In genomic region chr5:73318308-73318719, GRCh38 we compare ENCODE assay signal across 33 cellular contexts.
DNase-seq lines count a peak whose midpoint lies in the region; ATAC-seq, FAIRE-seq and TF ChIP-seq lines count a peak whose summit lies in the region.
"Had no signal": no experiment of that assay in that cellular context is flagged by ENCODE, and none has a peak within 500 bp of the region (broad histone marks: within the 10 kb centered on the region; RNA-seq: fewer than 3 reads in every experiment).

No MANE protein-coding gene starts in this region.

- POLR2A ChIA-PET in MCF 10A (lab: Yijun Ruan, JAX), result no interaction called here

- no TSS peak for BruUV-seq in MCF 10A (replicated peaks; lab: Mats Ljungman, UMichigan)

- FAIRE-seq in HTR-8/SVneo (lab: Jason Lieb, UNC), result no peak
- FAIRE-seq: D721Med, GM12892, urothelium cell line had no signal

- CTCF ChIA-PET in MCF 10A (lab: Yijun Ruan, JAX), result interaction anchor here (1.0 to 2.0 kb wide), 3 partner anchors 10 to 133 kb away, joined by 3 to 6 read pairs (median 5); no protein-coding TSS in a partner anchor

- H3K9me3 Mint-ChIP-seq in MCF 10A (ENCODE audit: unreplicated experiment), result no peaks in the 10 kb centered on the region
- H3K9me3 Mint-ChIP-seq: activated naive CD4-positive, alpha-beta T cell treated with anti-CD3 and anti-CD28 coated beads, Interleukin-2, amount 50 U/mL, for 24 hours; activated T-helper 2 cell treated with anti-CD3 and anti-CD28 coated beads, Interferon-gamma antibody, Interleukin-2, Interleukin-4, amounts not matched to agents 10 μg/mL and 5 μg/mL and 100 μg/mL, durations not matched to agents 14 hours and 24 hours and 36 hours; CD4-positive, alpha-beta T cell; GM23338; stimulated activated naive B cell treated with anti-CD40 and anti-IgM and Interleukin-4, amounts not matched to agents 10 μg/mL and 1 μg/mL and 100 μg/mL, for 72 hours had no signal

- H3K4me1 ChIP-seq in breast epithelium (no peaks in the 10 kb centered on the region), body of pancreas (no peaks in the 10 kb centered on the region)
- H3K4me1 ChIP-seq: gastrocnemius medialis, left ventricle myocardium inferior, prostate gland had no signal

- H3K27me3 ChIP-seq in breast epithelium, result peaks cover 0 to 7% of the 10 kb centered on the region in 2 donors
- H3K27me3 ChIP-seq in body of pancreas, result no peaks in the 10 kb centered on the region

- no peak overlapping the region for H3K27ac Mint-ChIP-seq in MCF 10A (ENCODE audit: low read depth, unreplicated experiment)
- H3K27ac Mint-ChIP-seq: activated CD4-positive, alpha-beta T cell treated with anti-CD3 and anti-CD28 coated beads for 36 hours; activated CD8-positive, alpha-beta T cell treated with anti-CD3 and anti-CD28 coated beads, Interleukin-2, amount 10 ng/mL, durations not matched to agents 7 days and 5 days; activated naive CD4-positive, alpha-beta T cell treated with anti-CD3 and anti-CD28 coated beads, Interleukin-2, amount 50 U/mL, for 24 hours; activated T-helper 2 cell treated with anti-CD3 and anti-CD28 coated beads, Interferon-gamma antibody, Interleukin-2, Interleukin-4, amounts not matched to agents 10 μg/mL and 5 μg/mL and 100 μg/mL, durations not matched to agents 14 hours and 24 hours and 36 hours; CD4-positive, alpha-beta T cell; GM23338; naive thymus-derived CD4-positive, alpha-beta T cell; stimulated activated naive B cell treated with anti-CD40 and anti-IgM and Interleukin-4, amounts not matched to agents 10 μg/mL and 1 μg/mL and 100 μg/mL, for 72 hours; T-helper 17 cell had no signal

- DNase-seq in MCF 10A (ENCODE audit: unreplicated experiment) (peak; percentile 17), breast epithelium (ENCODE audit: low spot score in 2 of 2) (no peak), amniotic epithelial cell (ENCODE audit: low read depth) (peak; percentile 85), fibroblast of peridontal ligament (ENCODE audit: extremely low read depth) (peak; percentile 72), body of pancreas (no peak), HTR-8/SVneo (ENCODE audit: insufficient read length, low spot score) (no peak), DMS79 (lab: John Stamatoyannopoulos, UW) (no peak)
- no peak for DNase-seq in activated CD4-positive, CD25-positive, alpha-beta regulatory T cell treated with anti-CD3 and anti-CD28 coated beads, Interleukin-2, amount 50 U/mL, for 72 hours
- DNase-seq: activated CD4-positive, alpha-beta T cell treated with anti-CD3 and anti-CD28 coated beads for 36 hours; activated CD8-positive, alpha-beta T cell treated with anti-CD3 and anti-CD28 coated beads, Interleukin-2, amount 10 ng/mL, durations not matched to agents 7 days and 5 days; AML-193; aorta; CD4-positive, alpha-beta T cell; gastrocnemius medialis; left ventricle myocardium inferior; midbrain; naive thymus-derived CD4-positive, alpha-beta T cell; NCI-H1105; NCI-H187 treated with DMSO at 0.1 percent for 48 hours; NCI-H526 treated with DMSO at 0.1 percent for 48 hours; stimulated activated naive B cell treated with anti-CD40 and anti-IgM and Interleukin-4, amounts not matched to agents 10 μg/mL and 1 μg/mL and 100 μg/mL, for 72 hours; T-helper 17 cell had no signal

- WGBS in body of pancreas, 2 donors, result 43% methylated on average over 1 of the region's 1 CpG

- H3K27ac ChIP-seq in breast epithelium (no peak overlapping the region), body of pancreas (no peak overlapping the region)
- H3K27ac ChIP-seq: gastrocnemius medialis, hepatocyte, left ventricle myocardium inferior, prostate gland, RWPE1, SK-N-MC had no signal

- H3K27me3 Mint-ChIP-seq in MCF 10A (ENCODE audit: insufficient read depth, unreplicated experiment), result no peaks in the 10 kb centered on the region

- no peaks in the 10 kb centered on the region for H3K36me3 Mint-ChIP-seq in MCF 10A (ENCODE audit: insufficient read depth, unreplicated experiment)
- H3K36me3 Mint-ChIP-seq: activated naive CD4-positive, alpha-beta T cell treated with anti-CD3 and anti-CD28 coated beads, Interleukin-2, amount 50 U/mL, for 24 hours; stimulated activated naive B cell treated with anti-CD40 and anti-IgM and Interleukin-4, amounts not matched to agents 10 μg/mL and 1 μg/mL and 100 μg/mL, for 72 hours had no signal

- H3K36me3 ChIP-seq in breast epithelium (no peaks in the 10 kb centered on the region), body of pancreas (replicated peaks in 1 of 2; ENCODE audit: insufficient read depth in 1 of 2, low read depth in 2 of 2) (no peaks in the 10 kb centered on the region)
- H3K36me3 ChIP-seq: gastrocnemius medialis, left ventricle myocardium inferior, prostate gland had no signal

- TF ChIP-seq POLR2A in breast epithelium (IDR thresholded peaks at IDR 0.05), result no peak
- no peak for TF ChIP-seq POLR2A in body of pancreas (IDR thresholded peaks at IDR 0.05)

- intact Hi-C loops in MCF 10A (cut with micrococcal nuclease), result no loop called here
- intact Hi-C loops in breast epithelium (cut with DNase I; ENCODE audit: low total_unique reads), result no loop called here
- intact Hi-C loops in body of pancreas (cut with DNase I), result no loop called here

- peaks cover 18% of the 10 kb centered on the region for H3K4me1 Mint-ChIP-seq in MCF 10A (ENCODE audit: insufficient read depth, unreplicated experiment)
- H3K4me1 Mint-ChIP-seq: activated CD4-positive, alpha-beta T cell treated with anti-CD3 and anti-CD28 coated beads for 36 hours; activated naive CD4-positive, alpha-beta T cell treated with anti-CD3 and anti-CD28 coated beads, Interleukin-2, amount 50 U/mL, for 24 hours; naive thymus-derived CD4-positive, alpha-beta T cell; stimulated activated naive B cell treated with anti-CD40 and anti-IgM and Interleukin-4, amounts not matched to agents 10 μg/mL and 1 μg/mL and 100 μg/mL, for 72 hours; T-helper 17 cell had no signal

- H3K4me3 ChIP-seq in breast epithelium, result no peak overlapping the region
- H3K4me3 ChIP-seq in body of pancreas, result no peak overlapping the region
- H3K4me3 ChIP-seq: gastrocnemius medialis, GM23338, hepatocyte, left ventricle myocardium inferior, prostate gland, SK-N-MC had no signal

- no peaks in the 10 kb centered on the region for H3K9me3 ChIP-seq in breast epithelium
- H3K9me3 ChIP-seq in body of pancreas, result no peaks in the 10 kb centered on the region
- H3K9me3 ChIP-seq: gastrocnemius medialis, left ventricle myocardium inferior, prostate gland had no signal

- no peak overlapping the region for H3K4me3 Mint-ChIP-seq in MCF 10A (ENCODE audit: unreplicated experiment)
- H3K4me3 Mint-ChIP-seq: activated CD4-positive, alpha-beta T cell treated with anti-CD3 and anti-CD28 coated beads for 36 hours; activated CD8-positive, alpha-beta T cell treated with anti-CD3 and anti-CD28 coated beads, Interleukin-2, amount 10 ng/mL, durations not matched to agents 7 days and 5 days; activated naive CD4-positive, alpha-beta T cell treated with anti-CD3 and anti-CD28 coated beads, Interleukin-2, amount 50 U/mL, for 24 hours; CD4-positive, alpha-beta T cell; GM23338; naive thymus-derived CD4-positive, alpha-beta T cell; stimulated activated naive B cell treated with anti-CD40 and anti-IgM and Interleukin-4, amounts not matched to agents 10 μg/mL and 1 μg/mL and 100 μg/mL, for 72 hours; T-helper 17 cell had no signal

- ATAC-seq in body of pancreas, result no peak
- ATAC-seq: activated CD4-positive, alpha-beta T cell treated with anti-CD3 and anti-CD28 coated beads for 36 hours; activated CD8-positive, alpha-beta T cell treated with anti-CD3 and anti-CD28 coated beads, Interleukin-2, amount 10 ng/mL, durations not matched to agents 7 days and 5 days; gastrocnemius medialis; GM23338; naive thymus-derived CD4-positive, alpha-beta T cell; sciatic nerve; stimulated activated naive B cell treated with anti-CD40 and anti-IgM and Interleukin-4, amounts not matched to agents 10 μg/mL and 1 μg/mL and 100 μg/mL, for 72 hours; T-helper 17 cell had no signal

- TF ChIP-seq CTCF in MCF 10A (IDR thresholded peaks at IDR 0.05; ENCODE audit: unreplicated experiment) (no peak), breast epithelium (IDR thresholded peaks at IDR 0.05) (no peak), body of pancreas (IDR thresholded peaks at IDR 0.05) (no peak)

Comparison
In these comparisons a context has a peak if more than half of its experiments do, and no peak if none do; other contexts are left out.
1. DNase-seq: peak in MCF 10A (single experiment), amniotic epithelial cell (single experiment) and fibroblast of peridontal ligament (single experiment); none in breast epithelium (0 of 2), body of pancreas (0 of 4), HTR-8/SVneo (single experiment), DMS79 (single experiment) and activated CD4-positive, CD25-positive, alpha-beta regulatory T cell treated with anti-CD3 and anti-CD28 coated beads, Interleukin-2, amount 50 U/mL, for 72 hours (single experiment).